14 cellular contexts compared by ENCODE assay signal in genomic region chr5:127988149-127988755, GRCh38.
DNase-seq lines count a peak whose midpoint lies in the region; ATAC-seq lines count a peak whose summit lies in the region.
"Had no signal": no experiment of that assay in that cellular context is flagged by ENCODE, and none has a peak within 500 bp of the region (broad histone marks: within the 10 kb centered on the region; RNA-seq: fewer than 3 reads in every experiment).

No MANE protein-coding gene starts in this region.

- DNase-seq in NCI-H146 (lab: John Stamatoyannopoulos, UW) (peak; percentile 13), NCI-H146 treated with DMSO at 0.1 percent for 48 hours (lab: John Stamatoyannopoulos, UW; ENCODE audit: unreplicated experiment) (no peak), NCI-H226 (peak; percentile 75), dedifferentiated amniotic fluid mesenchymal stem cell (ENCODE audit: extremely low spot score) (peak; percentile 73), skeletal muscle cell (ENCODE audit: low read depth) (peak; percentile 86), Right ventricle myocardium superior (no peak), aorta (no peak)
- DNase-seq: activated naive CD4-positive, alpha-beta T cell treated with Interleukin-2 at 50 U/mL for 16 hours; head of caudate nucleus; Peyer's patch; psoas muscle had no signal

- H3K4me3 ChIP-seq in skeletal muscle cell (ENCODE audit: low read depth, low read length): no peak overlapping the region
- no peak overlapping the region for H3K4me3 ChIP-seq in aorta (ENCODE audit: low read length in 2 of 2)
- H3K4me3 ChIP-seq: BLaER1, Peyer's patch, psoas muscle had no signal

- ATAC-seq in Right ventricle myocardium superior (ENCODE audit: poor library complexity) (no peak), HG03045 (IDR thresholded peaks at IDR 0.05; ENCODE audit: unreplicated experiment) (no peak), aorta (ENCODE audit: low FRiP score) (no peak)
- ATAC-seq: psoas muscle; stimulated activated effector memory CD8-positive, alpha-beta T cell treated with anti-CD3 and anti-CD28 coated beads, Interleukin-12 subunit alpha, Interleukin-12 subunit beta, amount 100 ng/mL, for 72 hours had no signal

- H3K36me3 ChIP-seq in aorta (ENCODE audit: control insufficient read depth in 1 of 2, insufficient read depth in 2 of 2, low read length in 1 of 2): no peaks in the 10 kb centered on the region
- H3K36me3 ChIP-seq: BLaER1, Peyer's patch had no signal

- no peak overlapping the region for H3K27ac ChIP-seq in aorta (ENCODE audit: low read depth in 1 of 2, low read length in 2 of 2)
- H3K27ac ChIP-seq: BLaER1, Peyer's patch, psoas muscle had no signal

- no peaks in the 10 kb centered on the region for H3K9me3 ChIP-seq in aorta (ENCODE audit: control insufficient read depth, low read length)
- H3K9me3 ChIP-seq: BLaER1, Peyer's patch, psoas muscle had no signal

- intact Hi-C loops in Right ventricle myocardium superior (cut with DNase I): no loop called here
- intact Hi-C loops in aorta (cut with DNase I): no loop called here

- H3K27me3 ChIP-seq in aorta (ENCODE audit: control insufficient read depth in 1 of 2, insufficient read depth in 2 of 2, low read length in 1 of 2): no peaks in the 10 kb centered on the region
- H3K27me3 ChIP-seq: BLaER1, Peyer's patch had no signal

- H3K4me1 ChIP-seq in aorta (ENCODE audit: control insufficient read depth in 1 of 2, insufficient read depth in 2 of 2, low read length in 2 of 2): peaks cover 0 to 2% of the 10 kb centered on the region in 2 donors
- H3K4me1 ChIP-seq: BLaER1, psoas muscle had no signal

Comparison
In these comparisons a context has a peak if more than half of its experiments do, and no peak if none do; other contexts are left out.
1. DNase-seq: peak in NCI-H146 (single experiment), NCI-H226 (single experiment), dedifferentiated amniotic fluid mesenchymal stem cell (single experiment) and skeletal muscle cell (single experiment); none in NCI-H146 treated with DMSO at 0.1 percent for 48 hours (single experiment), Right ventricle myocardium superior (single experiment) and aorta (0 of 2).